Comparison of ENCODE assay signal across 15 cellular contexts in the genomic region with DNA sequence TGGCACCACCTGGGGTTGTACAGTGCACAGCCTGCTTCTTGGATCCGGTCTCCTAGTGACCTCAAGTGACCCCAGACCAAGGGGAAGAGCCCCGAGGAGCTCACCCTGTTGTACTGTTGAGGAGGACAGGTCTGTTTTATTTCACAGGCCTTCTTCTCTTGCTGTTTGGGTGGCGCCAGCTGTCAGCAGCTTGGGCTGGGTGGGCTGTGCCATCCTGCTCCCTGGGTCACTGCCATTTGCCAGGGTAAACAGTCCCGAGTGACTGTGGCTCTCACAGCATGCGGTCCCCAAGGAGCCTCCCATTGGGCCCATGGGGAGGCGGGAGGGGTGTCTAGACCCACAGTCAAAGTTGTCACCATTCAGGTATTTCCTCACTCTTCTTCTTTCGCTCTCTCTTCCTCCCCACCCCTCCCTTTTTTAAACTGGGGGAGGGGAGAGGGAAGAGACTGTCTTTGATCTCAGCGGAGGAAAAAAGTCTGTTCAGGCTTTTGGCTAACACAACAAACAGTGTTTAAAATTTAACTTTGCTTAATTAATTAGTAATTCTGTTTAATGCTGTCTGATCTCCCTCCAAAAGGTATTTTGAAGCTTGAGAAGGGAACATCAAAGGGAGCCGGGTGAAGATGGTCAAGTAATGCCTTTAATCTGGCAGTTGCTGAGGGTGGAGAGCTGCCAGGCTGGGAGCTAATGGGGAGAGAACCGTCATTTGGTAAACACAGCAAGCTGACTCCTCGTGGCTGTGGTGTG.
DNase-seq lines count a peak whose midpoint lies in the region; ATAC-seq and TF ChIP-seq lines count a peak whose summit lies in the region.
"Had no signal": no experiment of that assay in that cellular context is flagged by ENCODE, and none has a peak within 500 bp of the region (broad histone marks: within the 10 kb centered on the region; RNA-seq: fewer than 3 reads in every experiment).

No MANE protein-coding gene starts in this region.

- no peaks in the 10 kb centered on the region for H4K20me1 ChIP-seq in HCT116 (ENCODE audit: insufficient read depth)

- H3K27ac ChIP-seq in CD4-positive, alpha-beta T cell (ENCODE audit: low read depth, low read length): no peak overlapping the region
- H3K27ac ChIP-seq in HCT116 (ENCODE audit: low read depth, low read length) (no peak overlapping the region), endodermal cell (ENCODE audit: low read depth, low read length) (no peak overlapping the region)
- H3K27ac ChIP-seq: body of pancreas, psoas muscle had no signal

- peaks cover 5% of the 10 kb centered on the region for H3K36me3 Mint-ChIP-seq in CD4-positive, alpha-beta T cell (ENCODE audit: low read depth)
- no peaks in the 10 kb centered on the region for H3K36me3 Mint-ChIP-seq in endodermal cell (ENCODE audit: low read depth)
- H3K36me3 Mint-ChIP-seq: memory B cell had no signal

- H3K4me3 Mint-ChIP-seq in CD4-positive, alpha-beta T cell: no peak overlapping the region
- H3K4me3 Mint-ChIP-seq in endodermal cell: no peak overlapping the region
- H3K4me3 Mint-ChIP-seq: CD8-positive, alpha-beta memory T cell; effector memory CD8-positive, alpha-beta T cell; memory B cell had no signal

- 78 to 83% methylated on average over 5 to 9 of the region's 11 CpGs for WGBS in endodermal cell (ENCODE audit: insufficient coverage in 1 of 2, insufficient read length in 1 of 2), 2 experiments

- no peaks in the 10 kb centered on the region for H3K9me3 ChIP-seq in CD4-positive, alpha-beta T cell (ENCODE audit: control insufficient read depth, low read length)
- H3K9me3 ChIP-seq in HCT116 (ENCODE audit: control insufficient read depth in 1 of 2, insufficient read depth in 1 of 2, low read depth in 1 of 2, low read length in 2 of 2): no peaks in the 10 kb centered on the region
- H3K9me3 ChIP-seq in endodermal cell (ENCODE audit: control insufficient read depth, low read length): no peaks in the 10 kb centered on the region
- H3K9me3 ChIP-seq: body of pancreas, psoas muscle had no signal

- POLR2A ChIA-PET in CD4-positive, alpha-beta T cell (lab: Charles Lee): interaction anchor here (0.9 to 1.1 kb wide), 2 partner anchors 8 to 190 kb away, joined by 3 read pairs; no protein-coding TSS in a partner anchor
- POLR2A ChIA-PET in HCT116 (lab: Charles Lee): no interaction called here

- BruUV-seq in HCT116 (replicated peaks; lab: Mats Ljungman, UMichigan): no TSS peak

- peaks cover 9 to 16% of the 10 kb centered on the region in 2 experiments for H3K4me1 ChIP-seq in HCT116 (ENCODE audit: control insufficient read depth in 1 of 2, insufficient read depth in 2 of 2, low read length in 2 of 2)
- H3K4me1 ChIP-seq in endodermal cell (ENCODE audit: control insufficient read depth, insufficient read depth, low read length): no peaks in the 10 kb centered on the region

- TF ChIP-seq RAD21 in HCT116 (IDR thresholded peaks at IDR 0.05; ENCODE audit: low read depth): no peak

- DNase-seq in CD4-positive, alpha-beta T cell: no peak
- DNase-seq in HCT116 (ENCODE audit: low read depth, low spot score) (no peak), endodermal cell (peak; percentile 70), myocyte (ENCODE audit: low read depth) (peak; percentile 76), nucleus accumbens (lab: John Stamatoyannopoulos, UW) (no peak)
- DNase-seq: body of pancreas; CD8-positive, alpha-beta memory T cell; effector memory CD8-positive, alpha-beta T cell; NCI-H345; psoas muscle; substantia nigra had no signal

- no peak overlapping the region for H3K9ac ChIP-seq in HCT116 (ENCODE audit: low read length)
- H3K9ac ChIP-seq in endodermal cell (ENCODE audit: extremely low read depth, low read length, poor library complexity, severe bottlenecking): no peak overlapping the region

- H3K27me3 Mint-ChIP-seq in CD4-positive, alpha-beta T cell: no peaks in the 10 kb centered on the region
- no peaks in the 10 kb centered on the region for H3K27me3 Mint-ChIP-seq in endodermal cell (ENCODE audit: insufficient read depth)

- no peak overlapping the region for H2AFZ ChIP-seq in HCT116 (ENCODE audit: low read depth, low read length, poor library complexity, severe bottlenecking)

- no peak overlapping the region for H3K4me3 ChIP-seq in HCT116 (replicated peaks in 1 of 2; ENCODE audit: low read depth in 1 of 2, low read length in 2 of 2)
- H3K4me3 ChIP-seq in endodermal cell (ENCODE audit: low read length): no peak overlapping the region
- H3K4me3 ChIP-seq: body of pancreas, psoas muscle had no signal

- peak overlapping the region; percentile 10 for H3K27ac Mint-ChIP-seq in CD4-positive, alpha-beta T cell
- H3K27ac Mint-ChIP-seq in endodermal cell: no peak overlapping the region
- H3K27ac Mint-ChIP-seq: effector memory CD8-positive, alpha-beta T cell; memory B cell had no signal

- CTCF ChIA-PET in CD4-positive, alpha-beta T cell (lab: Charles Lee): no interaction called here
- CTCF ChIA-PET in HCT116 (lab: Charles Lee): no interaction called here

- RAD21 ChIA-PET in HCT116 (lab: Charles Lee; ENCODE audit: low non-redundant PET in 1 of 2, low total read pairs in 2 of 2, uncharacterized antibody in 2 of 2, unreplicated experiment in 2 of 2): no interaction called here

- no peaks in the 10 kb centered on the region for H3K9me2 ChIP-seq in HCT116 (ENCODE audit: insufficient read depth)

- H3K36me3 ChIP-seq in HCT116 (ENCODE audit: control insufficient read depth in 1 of 2, insufficient read depth in 2 of 2, low read length in 2 of 2) (no peaks in the 10 kb centered on the region), endodermal cell (ENCODE audit: control insufficient read depth, insufficient read depth, low read length) (peaks cover 4% of the 10 kb centered on the region)

- ATAC-seq in CD4-positive, alpha-beta T cell (ENCODE audit: poor library complexity): peak; percentile 68
- ATAC-seq in HCT116 (peak; percentile 64), GM18517 (IDR thresholded peaks at IDR 0.05; ENCODE audit: unreplicated experiment) (no peak), HG02642 (IDR thresholded peaks at IDR 0.05; ENCODE audit: poor library complexity, unreplicated experiment) (no peak), HG02840 (IDR thresholded peaks at IDR 0.05; ENCODE audit: low FRiP score, unreplicated experiment) (no peak)
- ATAC-seq: body of pancreas; effector memory CD8-positive, alpha-beta T cell; psoas muscle had no signal

- H3K4me1 Mint-ChIP-seq in CD4-positive, alpha-beta T cell (ENCODE audit: low read depth): peaks cover 29% of the 10 kb centered on the region
- peaks cover 13% of the 10 kb centered on the region for H3K4me1 Mint-ChIP-seq in endodermal cell
- H3K4me1 Mint-ChIP-seq: CD8-positive, alpha-beta memory T cell; memory B cell had no signal

- H3K79me2 ChIP-seq in HCT116 (ENCODE audit: insufficient read depth, low read length): no peaks in the 10 kb centered on the region

- intact Hi-C loops in CD4-positive, alpha-beta T cell (cut with DNase I, micrococcal nuclease): no loop called here
- intact Hi-C loops in HCT116 (cut with micrococcal nuclease): no loop called here

- no peaks in the 10 kb centered on the region for H3K27me3 ChIP-seq in CD4-positive, alpha-beta T cell (ENCODE audit: control insufficient read depth, insufficient read depth, low read length)
- H3K27me3 ChIP-seq in HCT116 (ENCODE audit: insufficient read depth, low read length): no peaks in the 10 kb centered on the region
- H3K27me3 ChIP-seq in endodermal cell (ENCODE audit: control insufficient read depth, insufficient read depth, low read length, poor library complexity, severe bottlenecking): no peaks in the 10 kb centered on the region
- H3K27me3 ChIP-seq: body of pancreas had no signal

- no peak for TF ChIP-seq POLR2A in HCT116 (IDR thresholded peaks at IDR 0.05; ENCODE audit: borderline replicate concordance, extremely low read depth, insufficient read depth, insufficient read length)

- no peaks in the 10 kb centered on the region for H3K9me3 Mint-ChIP-seq in CD4-positive, alpha-beta T cell
- H3K9me3 Mint-ChIP-seq in endodermal cell: no peaks in the 10 kb centered on the region
- H3K9me3 Mint-ChIP-seq: CD8-positive, alpha-beta memory T cell; effector memory CD8-positive, alpha-beta T cell; memory B cell had no signal

- no peak for TF ChIP-seq CTCF in CD4-positive, alpha-beta T cell (IDR thresholded peaks at IDR 0.05)
- no peak for TF ChIP-seq CTCF in HCT116 (IDR thresholded peaks at IDR 0.05 in 2 of 3, conservative IDR thresholded peaks at IDR 0.05 in 1 of 3; ENCODE audit: borderline replicate concordance in 1 of 3, insufficient read depth in 1 of 3, low read depth in 2 of 3, low read length in 2 of 3)
- no peak for TF ChIP-seq CTCF in endodermal cell (conservative IDR thresholded peaks at IDR 0.05)

- H3K4me2 ChIP-seq in HCT116 (ENCODE audit: low read length): peak overlapping the region; percentile 22

TF ChIP-seq in HCT116, 20 proteins besides CTCF, POLR2A, EP300 and RAD21:
- peak; percentile 77 for TF ChIP-seq TCF7L2 (IDR thresholded peaks at IDR 0.05; ENCODE audit: borderline replicate concordance, extremely low read depth, insufficient read depth, insufficient read length)
- no peak for TF ChIP-seq MAX (IDR thresholded peaks at IDR 0.05)

Comparison
In these comparisons a context has a peak if more than half of its experiments do, and no peak if none do; other contexts are left out.
1. ATAC-seq: peak in CD4-positive, alpha-beta T cell (single experiment) and HCT116 (single experiment); none in GM18517 (single experiment), HG02642 (single experiment) and HG02840 (single experiment).
2. DNase-seq: peak in endodermal cell (single experiment) and myocyte (single experiment); none in CD4-positive, alpha-beta T cell (0 of 10), HCT116 (single experiment) and nucleus accumbens (0 of 56).